In genomic region chr20:34437330-34437986, GRCh38 we compare ENCODE assay signal across 15 cellular contexts.
DNase-seq lines count a peak whose midpoint lies in the region; ATAC-seq and TF ChIP-seq lines count a peak whose summit lies in the region.
"Had no signal": no experiment of that assay in that cellular context is flagged by ENCODE, and none has a peak within 500 bp of the region (broad histone marks: within the 10 kb centered on the region; RNA-seq: fewer than 3 reads in every experiment).

No MANE protein-coding gene starts in this region.

- H3K36me3 ChIP-seq in IMR-90 (ENCODE audit: control insufficient read depth, insufficient read depth, low read length) (peaks cover 28% of the 10 kb centered on the region), MG63 (peaks cover 41% of the 10 kb centered on the region)
- H3K36me3 ChIP-seq: prostate gland, uterus had no signal

- H3K56ac ChIP-seq in IMR-90 (ENCODE audit: extremely low read depth, insufficient read depth, low read length) = no peak overlapping the region

- intact Hi-C loops in IMR-90 (cut with micrococcal nuclease) = no loop called here

- H3K9me3 ChIP-seq in IMR-90 (ENCODE audit: control insufficient read depth, insufficient read depth, low read length) (no peaks in the 10 kb centered on the region), MG63 (no peaks in the 10 kb centered on the region)
- H3K9me3 ChIP-seq: prostate gland, uterus had no signal

- no peak overlapping the region for H2AK9ac ChIP-seq in IMR-90 (replicated peaks; ENCODE audit: low read depth, low read length, poor library complexity)

- H4K8ac ChIP-seq in IMR-90 (ENCODE audit: low read depth in 2 of 2, low read length in 2 of 2) = no peak overlapping the region

- no peak overlapping the region for H3K18ac ChIP-seq in IMR-90 (ENCODE audit: low read depth, low read length)

- ATAC-seq in IMR-90 (ENCODE audit: low read depth) = peak; percentile 88
- ATAC-seq in left lobe of liver = peak; percentile 35
- no peak for ATAC-seq in HG02970 (IDR thresholded peaks at IDR 0.05; ENCODE audit: low FRiP score, unreplicated experiment)
- ATAC-seq: esophagus mucosa had no signal

- no peak overlapping the region for H2BK120ac ChIP-seq in IMR-90 (ENCODE audit: low read depth, low read length)

- TF ChIP-seq CTCF in IMR-90 (conservative IDR thresholded peaks at IDR 0.05; ENCODE audit: low read depth, low read length) (no peak), astrocyte of the spinal cord (IDR thresholded peaks at IDR 0.05; ENCODE audit: low read depth, low read length) (no peak)

- H3K9ac ChIP-seq in IMR-90 (ENCODE audit: low read depth, low read length) = no peak overlapping the region

- no TSS peak for BruUV-seq in IMR-90 (replicated peaks; lab: Mats Ljungman, UMichigan)

- WGBS in IMR-90 (ENCODE audit: extremely low coverage in 2 of 2, insufficient read length in 1 of 2), 2 experiments = 60% methylated on average over 1 of the region's 6 CpGs; no CpG with 5 or more reads in 1 of the 2 experiments

- peak overlapping the region; percentile 20 for H2BK5ac ChIP-seq in IMR-90 (ENCODE audit: low read depth, low read length, poor library complexity, severe bottlenecking)

- H3K79me1 ChIP-seq in IMR-90 (ENCODE audit: low read depth in 1 of 2, low read length in 2 of 2) = peaks cover 34 to 65% of the 10 kb centered on the region in 2 experiments

- peak; percentile 14 for DNase-seq in AG08395 (ENCODE audit: low spot score)
- peak; percentile 74 for DNase-seq in IMR-90
- peak; percentile 50 for DNase-seq in astrocyte of the spinal cord (ENCODE audit: low read depth, low spot score)
- no peak for DNase-seq in left lobe of liver (ENCODE audit: low spot score)
- DNase-seq in NCI-H510A (lab: John Stamatoyannopoulos, UW) = no peak
- DNase-seq in MG63 = no peak
- DNase-seq in NK-92 treated with Interleukin-12 subunit alpha and Interleukin-12 subunit beta, amount 100 ng/mL, for 24 hours (lab: John Stamatoyannopoulos, UW) = no peak
- DNase-seq: kidney glomerular epithelial cell, NCI-H1436 treated with DMSO at 0.1 percent for 48 hours, uterus, WERI-Rb-1 had no signal

- dilution Hi-C loops in IMR-90 (cut with HindIII; ENCODE audit: low sequenced_read_pairs, unreplicated experiment) = no loop called here

- no peak overlapping the region for H3K14ac ChIP-seq in IMR-90 (replicated peaks; ENCODE audit: low read depth, low read length)

- H3K27me3 ChIP-seq in IMR-90 (ENCODE audit: control insufficient read depth, insufficient read depth, low read length) (no peaks in the 10 kb centered on the region), MG63 (no peaks in the 10 kb centered on the region)
- H3K27me3 ChIP-seq: uterus had no signal

- H2BK20ac ChIP-seq in IMR-90 (ENCODE audit: low read depth, low read length) = no peak overlapping the region

- H3K4me3 ChIP-seq in IMR-90 (ENCODE audit: insufficient read depth, low read depth, low read length) (no peak overlapping the region), astrocyte of the spinal cord (ENCODE audit: low read depth, low read length) (no peak overlapping the region), MG63 (no peak overlapping the region)
- H3K4me3 ChIP-seq: prostate gland, uterus had no signal

- H2AFZ ChIP-seq in IMR-90 (replicated peaks; ENCODE audit: low read length, poor library complexity) = no peak overlapping the region

- POLR2A ChIA-PET in IMR-90 (lab: Charles Lee; ENCODE audit: unreplicated experiment) = interaction anchor here (0.6 kb wide), 1 partner anchor 233 kb away, joined by 5 read pairs; no protein-coding TSS in a partner anchor

- H3K4me2 ChIP-seq in IMR-90 (ENCODE audit: low read depth, low read length) = no peak overlapping the region

- H2AK5ac ChIP-seq in IMR-90 (ENCODE audit: low read depth, low read length) = no peak overlapping the region

- no peak overlapping the region for H2BK15ac ChIP-seq in IMR-90 (ENCODE audit: low read depth, low read length)

- H3K4me1 ChIP-seq in IMR-90 (ENCODE audit: control insufficient read depth, insufficient read depth, low read length) = peaks cover 3% of the 10 kb centered on the region; the same call in 1 of the 2 replicates
- H3K4me1 ChIP-seq: prostate gland, uterus had no signal

- no peak overlapping the region for H3K27ac ChIP-seq in IMR-90 (ENCODE audit: insufficient read depth, low read length)
- H3K27ac ChIP-seq: C4-2B, prostate gland, uterus, WERI-Rb-1 had no signal

- H3K4ac ChIP-seq in IMR-90 (ENCODE audit: low read depth, low read length) = peak overlapping the region; percentile 19; the same call in 1 of the 2 replicates

- no peak overlapping the region for H3K23ac ChIP-seq in IMR-90 (ENCODE audit: low read depth, low read length)

- no peak overlapping the region for H4K5ac ChIP-seq in IMR-90 (ENCODE audit: low read depth, low read length)

- in situ Hi-C loops in IMR-90 (cut with MboI; ENCODE audit: low sequenced_read_pairs) (no loop called here), astrocyte of the spinal cord (cut with HindIII; ENCODE audit: low sequenced_read_pairs) (no loop called here)

- peaks cover 14% of the 10 kb centered on the region; the same call in 1 of the 2 replicates for H4K20me1 ChIP-seq in IMR-90 (ENCODE audit: insufficient read depth, low read length)

- TF ChIP-seq RAD21 in IMR-90 (IDR thresholded peaks at IDR 0.05; ENCODE audit: low read length) = no peak

- no peak for TF ChIP-seq POLR2A in IMR-90 (IDR thresholded peaks at IDR 0.05; ENCODE audit: low read depth, low read length)

- no peak overlapping the region for H4K91ac ChIP-seq in IMR-90 (ENCODE audit: insufficient read depth, low read depth, low read length)

- H3K9me1 ChIP-seq in IMR-90 (ENCODE audit: insufficient read depth, low read length) = peaks cover 6% of the 10 kb centered on the region; the same call in 1 of the 2 replicates

- CTCF ChIA-PET in IMR-90 (lab: Yijun Ruan, JAX) = interaction anchor here (0.6 to 3.2 kb wide), 2 partner anchors 52 to 125 kb away, joined by 3 to 11 read pairs; no protein-coding TSS in a partner anchor

TF ChIP-seq in IMR-90, 13 proteins besides CTCF, POLR2A, EP300 and RAD21:
- TF ChIP-seq, protein P1, sequence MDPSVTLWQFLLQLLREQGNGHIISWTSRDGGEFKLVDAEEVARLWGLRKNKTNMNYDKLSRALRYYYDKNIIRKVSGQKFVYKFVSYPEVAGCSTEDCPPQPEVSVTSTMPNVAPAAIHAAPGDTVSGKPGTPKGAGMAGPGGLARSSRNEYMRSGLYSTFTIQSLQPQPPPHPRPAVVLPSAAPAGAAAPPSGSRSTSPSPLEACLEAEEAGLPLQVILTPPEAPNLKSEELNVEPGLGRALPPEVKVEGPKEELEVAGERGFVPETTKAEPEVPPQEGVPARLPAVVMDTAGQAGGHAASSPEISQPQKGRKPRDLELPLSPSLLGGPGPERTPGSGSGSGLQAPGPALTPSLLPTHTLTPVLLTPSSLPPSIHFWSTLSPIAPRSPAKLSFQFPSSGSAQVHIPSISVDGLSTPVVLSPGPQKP (IDR thresholded peaks at IDR 0.05; ENCODE audit: borderline replicate concordance, low read depth, low read length) = no peak
- TF ChIP-seq, protein P2, sequence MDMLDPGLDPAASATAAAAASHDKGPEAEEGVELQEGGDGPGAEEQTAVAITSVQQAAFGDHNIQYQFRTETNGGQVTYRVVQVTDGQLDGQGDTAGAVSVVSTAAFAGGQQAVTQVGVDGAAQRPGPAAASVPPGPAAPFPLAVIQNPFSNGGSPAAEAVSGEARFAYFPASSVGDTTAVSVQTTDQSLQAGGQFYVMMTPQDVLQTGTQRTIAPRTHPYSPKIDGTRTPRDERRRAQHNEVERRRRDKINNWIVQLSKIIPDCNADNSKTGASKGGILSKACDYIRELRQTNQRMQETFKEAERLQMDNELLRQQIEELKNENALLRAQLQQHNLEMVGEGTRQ (IDR thresholded peaks at IDR 0.05; ENCODE audit: low read depth, low read length) = no peak
TF ChIP-seq in IMR-90: peak in this region for 0.

Comparison
In these comparisons a context has a peak if more than half of its experiments do, and no peak if none do; other contexts are left out.
1. DNase-seq: peak in AG08395 (single experiment), IMR-90 (single experiment) and astrocyte of the spinal cord (single experiment); none in left lobe of liver (single experiment), NCI-H510A (single experiment), MG63 (single experiment) and NK-92 treated with Interleukin-12 subunit alpha and Interleukin-12 subunit beta, amount 100 ng/mL, for 24 hours (single experiment).